In genomic region chr3:119469378-119470189, GRCh38 we compare ENCODE assay signal across 8 cellular contexts. TPM values are rescaled to one million over a fixed set of nuclear protein-coding genes. Genes with fewer than 3 reads are reported as not detected.
DNase-seq lines count a peak whose midpoint lies in the region; ATAC-seq and TF ChIP-seq lines count a peak whose summit lies in the region.

No MANE protein-coding gene starts in this region.

- ATAC-seq in CD8-positive, alpha-beta T cell: peak; percentile 32
- peak; percentile 53 for ATAC-seq in GM19463 (IDR thresholded peaks at IDR 0.05; ENCODE audit: unreplicated experiment)
- ATAC-seq in esophagus mucosa: no peak

- no peaks in the 10 kb centered on the region for H3K9me3 Mint-ChIP-seq in CD8-positive, alpha-beta T cell

- peaks cover 9% of the 10 kb centered on the region for H3K36me3 ChIP-seq in CD8-positive, alpha-beta T cell (ENCODE audit: insufficient read depth, low read length)
- H3K36me3 ChIP-seq in Karpas-422 (ENCODE audit: insufficient read depth, low read length): peaks cover 15% of the 10 kb centered on the region; the same call in 1 of the 2 replicates
- H3K36me3 ChIP-seq in adipocyte (ENCODE audit: control insufficient read depth, insufficient read depth, low read length, severe bottlenecking): peaks cover 20% of the 10 kb centered on the region
- H3K36me3 ChIP-seq in iPS-20b (ENCODE audit: insufficient read depth, low read depth, low read length): peaks cover 27% of the 10 kb centered on the region

- H3K9me3 ChIP-seq in CD8-positive, alpha-beta T cell (ENCODE audit: low read length): no peaks in the 10 kb centered on the region
- no peaks in the 10 kb centered on the region for H3K9me3 ChIP-seq in Karpas-422 (ENCODE audit: low read length)
- H3K9me3 ChIP-seq in adipocyte (ENCODE audit: control insufficient read depth, low read length): no peaks in the 10 kb centered on the region
- H3K9me3 ChIP-seq in iPS-20b (ENCODE audit: insufficient read depth, low read depth, low read length): no peaks in the 10 kb centered on the region

- no peaks in the 10 kb centered on the region for H3K27me3 Mint-ChIP-seq in CD8-positive, alpha-beta T cell (ENCODE audit: low read depth)

- intact Hi-C loops in CD8-positive, alpha-beta T cell (cut with DNase I, micrococcal nuclease): loop anchor here (1.0 to 10.0 kb wide), 8 partner anchors 29 to 1275 kb away; partner anchors contain the start of genes B4GALT4 (in 1 of the 2), COX17 (in 1 of the 2), GSK3B (in 1 of the 2) and GTF2E1 (in 1 of the 2)

- H3K4me2 ChIP-seq in Karpas-422 (ENCODE audit: low read depth, low read length, poor library complexity, severe bottlenecking): peak overlapping the region; percentile 96

- CTCF ChIA-PET in CD8-positive, alpha-beta T cell (lab: Charles Lee): interaction anchor here (0.8 to 1.4 kb wide), 4 partner anchors 8 to 679 kb away, joined by 3 read pairs; no protein-coding TSS in a partner anchor

- TF ChIP-seq CTCF in CD8-positive, alpha-beta T cell (IDR thresholded peaks at IDR 0.05): no peak

- H3K9me2 ChIP-seq in Karpas-422 (replicated peaks; ENCODE audit: insufficient read depth, low read length): no peaks in the 10 kb centered on the region

- H3K36me3 Mint-ChIP-seq in CD8-positive, alpha-beta T cell: peaks cover 33% of the 10 kb centered on the region

- H3K4me3 ChIP-seq in CD8-positive, alpha-beta T cell (ENCODE audit: low read depth, low read length): peak overlapping the region; percentile 79
- H3K4me3 ChIP-seq in Karpas-422 (ENCODE audit: low read length) (peak overlapping the region; percentile 95), adipocyte (ENCODE audit: low read length) (peak overlapping the region; percentile 97), iPS-20b (ENCODE audit: low read length) (peak overlapping the region; percentile 90), skin epidermis (peak overlapping the region; percentile 67 to 100 (median 87))

- peak overlapping the region; percentile 91 for H3K4me3 Mint-ChIP-seq in CD8-positive, alpha-beta T cell

- peaks cover 21% of the 10 kb centered on the region for H3K4me1 ChIP-seq in CD8-positive, alpha-beta T cell (ENCODE audit: insufficient read depth, low read length)
- peaks cover 26% of the 10 kb centered on the region for H3K4me1 ChIP-seq in Karpas-422 (ENCODE audit: low read length)
- H3K4me1 ChIP-seq in adipocyte (ENCODE audit: control insufficient read depth, insufficient read depth, low read length): peaks cover 16% of the 10 kb centered on the region
- H3K4me1 ChIP-seq in iPS-20b (ENCODE audit: insufficient read depth, low read length): peaks cover 7% of the 10 kb centered on the region; the same call in 1 of the 2 replicates

- peak in 1 of 7 experiments; percentile 22 for DNase-seq in CD8-positive, alpha-beta T cell
- DNase-seq in Karpas-422 (peak; percentile 59), adipocyte (ENCODE audit: low read depth) (peak; percentile 62), SKM-1 (lab: John Stamatoyannopoulos, UW; ENCODE audit: unreplicated experiment) (no peak)

- H3K27ac ChIP-seq in CD8-positive, alpha-beta T cell (ENCODE audit: low read depth, low read length): peak overlapping the region; percentile 72
- H3K27ac ChIP-seq in Karpas-422 (ENCODE audit: low read length) (peak overlapping the region; percentile 42), iPS-20b (ENCODE audit: low read length) (no peak overlapping the region), skin epidermis (peak overlapping the region; percentile 41 to 94 (median 86))

- H3K79me2 ChIP-seq in Karpas-422 (ENCODE audit: low read length): peaks cover 34% of the 10 kb centered on the region

- peak overlapping the region; percentile 92 for H2AFZ ChIP-seq in Karpas-422 (ENCODE audit: low read length)

- no peaks in the 10 kb centered on the region for H3K27me3 ChIP-seq in CD8-positive, alpha-beta T cell (ENCODE audit: insufficient read depth, low read length)
- H3K27me3 ChIP-seq in Karpas-422 (ENCODE audit: low read length) (no peaks in the 10 kb centered on the region), adipocyte (replicated peaks; ENCODE audit: control insufficient read depth, insufficient read depth, low read length) (no peaks in the 10 kb centered on the region), iPS-20b (ENCODE audit: insufficient read depth, low read length) (no peaks in the 10 kb centered on the region)

- peak overlapping the region; percentile 88 for H3K27ac Mint-ChIP-seq in CD8-positive, alpha-beta T cell

- H4K20me1 ChIP-seq in Karpas-422 (ENCODE audit: insufficient read depth, low read depth, low read length): no peaks in the 10 kb centered on the region

- H3K9ac ChIP-seq in Karpas-422 (ENCODE audit: low read length) (peak overlapping the region; percentile 89), adipocyte (ENCODE audit: low read length) (peak overlapping the region; percentile 94), iPS-20b (ENCODE audit: low read depth, low read length) (peak overlapping the region; percentile 92)

- POLR2A ChIA-PET in CD8-positive, alpha-beta T cell (lab: Charles Lee): interaction anchor here (0.6 to 3.9 kb wide), 3 partner anchors 21 to 50 kb away, joined by 4 to 35 read pairs (median 4); partner anchors contain the start of gene TIMMDC1

- H3K4me1 Mint-ChIP-seq in CD8-positive, alpha-beta T cell (ENCODE audit: low read depth): peaks cover 33% of the 10 kb centered on the region

RNA-seq across cellular contexts. Expression of gene POGLUT1, which starts 0.8 kb away (rescaled TPM):
- 10 to 100 TPM; 21.3 to 25.9 TPM for total RNA-seq in CD8-positive, alpha-beta T cell
- total RNA-seq in Karpas-422 (2014; rRNA removed; shearing (Covaris generic); ENCODE audit: low replicate concordance): 22.8 and 24.7 TPM in 2 replicates
- total RNA-seq in esophagus mucosa: 9.0 TPM

RNA-seq across cellular contexts. Expression of gene TMEM39A, which starts 6.2 kb away (rescaled TPM):
- total RNA-seq in CD8-positive, alpha-beta T cell: 10 to 100 TPM; 67.8 to 68.0 TPM
- 28.4 and 37.4 TPM in 2 replicates for total RNA-seq in Karpas-422 (2014; rRNA removed; shearing (Covaris generic); ENCODE audit: low replicate concordance)
- 13.1 TPM for total RNA-seq in esophagus mucosa

RNA-seq across cellular contexts. Expression of gene TIMMDC1, which starts 28.8 kb away (rescaled TPM):
- total RNA-seq in CD8-positive, alpha-beta T cell: 10 to 100 TPM; 12.1 to 16.8 TPM
- 94.1 and 105 TPM in 2 replicates for total RNA-seq in Karpas-422 (2014; rRNA removed; shearing (Covaris generic); ENCODE audit: low replicate concordance)
- total RNA-seq in esophagus mucosa: 90.3 TPM
